In the genomic region with DNA sequence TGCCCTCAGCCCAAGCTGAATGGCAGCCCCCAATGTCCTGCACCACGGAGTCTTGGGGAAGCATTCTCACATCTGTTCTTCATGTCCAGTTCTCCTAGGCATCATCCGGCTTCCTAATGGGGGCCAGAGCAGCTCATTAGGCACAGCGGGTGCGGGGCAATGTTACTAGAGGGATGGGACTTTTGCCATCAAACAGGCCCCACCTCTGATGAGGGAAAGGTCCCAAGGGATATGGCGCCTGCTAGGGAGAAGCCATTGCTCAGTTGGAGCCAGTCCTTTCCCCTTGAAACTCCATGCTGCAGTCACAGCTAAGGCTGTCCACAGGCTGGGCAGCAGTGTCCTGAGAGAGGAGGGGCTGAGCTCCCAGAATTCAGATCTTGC, we compare ENCODE assay signal across 13 cellular contexts. TPM values are rescaled to one million over a fixed set of nuclear protein-coding genes. Genes with fewer than 3 reads are reported as not detected.
"Had no signal": no experiment of that assay in that cellular context is flagged by ENCODE, and none has a peak within 500 bp of the region (broad histone marks: within the 10 kb centered on the region; RNA-seq: fewer than 3 reads in every experiment).

No MANE protein-coding gene starts in this region.

- H3K4me3 Mint-ChIP-seq: activated CD4-positive, alpha-beta memory T cell treated with anti-CD3 and anti-CD28 coated beads for 36 hours; activated naive CD8-positive, alpha-beta T cell treated with anti-CD3 and anti-CD28 coated beads, Interleukin-2, amount 10 ng/mL, durations not matched to agents 7 days and 5 days; activated T-cell treated with anti-CD3 and anti-CD28 coated beads, Interleukin-2, amount 50 U/mL, for 4 hours had no signal

- H3K4me3 ChIP-seq: breast epithelium, gastroesophageal sphincter, hepatocyte, smooth muscle cell, thyroid gland had no signal

- H3K9me3 ChIP-seq: breast epithelium, gastroesophageal sphincter, thyroid gland had no signal

- H2AFZ ChIP-seq: hepatocyte had no signal

- H3K27ac Mint-ChIP-seq: activated CD4-positive, alpha-beta memory T cell treated with anti-CD3 and anti-CD28 coated beads for 36 hours; activated naive CD8-positive, alpha-beta T cell treated with anti-CD3 and anti-CD28 coated beads, Interleukin-2, amount 10 ng/mL, durations not matched to agents 7 days and 5 days had no signal

- H3K36me3 ChIP-seq: breast epithelium, thyroid gland had no signal

- H3K4me2 ChIP-seq: hepatocyte, smooth muscle cell had no signal

- H3K36me3 Mint-ChIP-seq: activated CD4-positive, alpha-beta memory T cell treated with anti-CD3 and anti-CD28 coated beads for 36 hours; activated naive CD8-positive, alpha-beta T cell treated with anti-CD3 and anti-CD28 coated beads, Interleukin-2, amount 10 ng/mL, durations not matched to agents 7 days and 5 days had no signal

- H3K9me3 Mint-ChIP-seq: activated CD4-positive, alpha-beta memory T cell treated with anti-CD3 and anti-CD28 coated beads for 36 hours; activated naive CD8-positive, alpha-beta T cell treated with anti-CD3 and anti-CD28 coated beads, Interleukin-2, amount 10 ng/mL, durations not matched to agents 7 days and 5 days; activated T-cell treated with anti-CD3 and anti-CD28 coated beads, Interleukin-2, amount 50 U/mL, for 4 hours had no signal

- DNase-seq: activated CD4-positive, CD25-positive, alpha-beta regulatory T cell treated with anti-CD3 and anti-CD28 coated beads, Interleukin-2, amount 50 U/mL, for 72 hours; activated naive CD8-positive, alpha-beta T cell treated with anti-CD3 and anti-CD28 coated beads, Interleukin-2, amount 10 ng/mL, durations not matched to agents 7 days and 5 days; activated T-cell treated with anti-CD3 and anti-CD28 coated beads, Interleukin-2, amount 50 U/mL, for 4 hours; dermis blood vessel endothelial cell; thyroid gland had no signal

- H3K27ac ChIP-seq: breast epithelium, gastroesophageal sphincter, hepatocyte, thyroid gland had no signal

- ATAC-seq: activated T-cell treated with anti-CD3 and anti-CD28 coated beads, Interleukin-2, amount 50 U/mL, for 4 hours; gastroesophageal sphincter; right cardiac atrium had no signal

RNA-seq across cellular contexts. Expression of a gene that starts 3.1 kb away (rescaled TPM):
- total RNA-seq: epithelial cell of proximal tubule, kidney epithelial cell, smooth muscle cell had no signal
- polyA plus RNA-seq: smooth muscle cell had no signal
